34 cellular contexts compared by ENCODE assay signal in the genomic region with DNA sequence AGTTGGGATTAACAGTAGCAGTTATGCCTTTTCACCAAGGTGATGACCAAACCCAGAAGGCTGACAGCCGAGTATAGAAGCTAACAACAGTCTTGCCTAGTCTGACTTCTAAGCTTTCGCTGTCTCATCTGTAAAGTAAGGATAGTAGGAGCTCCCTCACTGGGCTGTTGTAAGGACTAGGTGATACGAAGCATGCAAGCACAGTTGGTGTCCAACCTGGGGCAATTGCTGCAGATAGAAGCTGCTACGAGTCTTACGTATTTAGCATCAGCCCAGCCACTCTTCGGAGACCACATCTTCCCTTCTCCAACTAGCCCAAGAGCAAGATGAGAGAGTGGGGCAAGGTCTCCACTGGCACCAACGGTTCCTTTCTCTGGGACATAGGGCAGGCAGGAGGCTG. TPM values are rescaled to one million over a fixed set of nuclear protein-coding genes. Genes with fewer than 3 reads are reported as not detected.
"Had no signal": no experiment of that assay in that cellular context is flagged by ENCODE, and none has a peak within 500 bp of the region (broad histone marks: within the 10 kb centered on the region; RNA-seq: fewer than 3 reads in every experiment).

No MANE protein-coding gene starts in this region.

- H3K27ac Mint-ChIP-seq: activated CD4-positive, alpha-beta T cell treated with anti-CD3 and anti-CD28 coated beads for 36 hours; activated CD4-positive, alpha-beta T cell treated with anti-CD3 and anti-CD28 coated beads, Interleukin-2, amount 10 ng/mL, durations not matched to agents 7 days and 5 days; activated naive CD4-positive, alpha-beta T cell treated with anti-CD3 and anti-CD28 coated beads for 36 hours; activated T-helper 1 cell treated with anti-CD3 and anti-CD28 coated beads, Interleukin-12 subunit alpha, Interleukin-12 subunit beta, Interleukin-2, Interleukin-4 antibody, amounts not matched to agents 30 ng/mL and 10 ng/mL and 1 ng/mL, durations not matched to agents 14 hours and 24 hours and 36 hours; T-helper 1 cell treated with Interleukin-12 subunit alpha and Interleukin-12 subunit beta and Interleukin-4 antibody, amounts not matched to agents 30 μg/mL and 1 μg/mL, for 36 hours; T-helper 2 cell treated with Interferon-gamma antibody and Interleukin-4, amounts not matched to agents 5 μg/mL and 100 μg/mL, for 36 hours; WTC11 had no signal

- H3K27me3 Mint-ChIP-seq: activated CD4-positive, alpha-beta T cell treated with anti-CD3 and anti-CD28 coated beads for 36 hours; activated CD4-positive, alpha-beta T cell treated with anti-CD3 and anti-CD28 coated beads, Interleukin-2, amount 10 ng/mL, durations not matched to agents 7 days and 5 days had no signal

- H3K4me2 ChIP-seq: KMS-11, SK-N-SH had no signal

- H3K4me1 Mint-ChIP-seq: activated CD4-positive, alpha-beta T cell treated with anti-CD3 and anti-CD28 coated beads for 36 hours; activated CD4-positive, alpha-beta T cell treated with anti-CD3 and anti-CD28 coated beads, Interleukin-2, amount 10 ng/mL, durations not matched to agents 7 days and 5 days had no signal

- ATAC-seq: activated CD4-positive, alpha-beta T cell treated with anti-CD3 and anti-CD28 coated beads for 36 hours; activated CD4-positive, CD25-positive, alpha-beta regulatory T cell treated with anti-CD3 and anti-CD28 coated beads, Interleukin-2, amount 50 U/mL, for 24 hours; activated naive CD4-positive, alpha-beta T cell treated with anti-CD3 and anti-CD28 coated beads, Interleukin-2, amount 50 U/mL, for 72 hours; activated T-cell treated with anti-CD3 and anti-CD28 coated beads, Interleukin-2, amount 50 U/mL, for 4 hours; body of pancreas; WTC11 had no signal

- H3K27me3 ChIP-seq: adrenal gland, body of pancreas, breast epithelium, Peyer's patch had no signal

- DNase-seq: activated CD4-positive, alpha-beta T cell treated with anti-CD3 and anti-CD28 coated beads for 36 hours; activated CD4-positive, alpha-beta T cell treated with anti-CD3 and anti-CD28 coated beads, Interleukin-2, amount 10 ng/mL, durations not matched to agents 7 days and 5 days; activated CD4-positive, alpha-beta T cell treated with anti-CD3 and anti-CD28 coated beads, Interleukin-2, amount 50 U/mL, for 48 hours; activated CD8-positive, alpha-beta memory T cell treated with anti-CD3 and anti-CD28 coated beads, Interleukin-2, amount 50 U/mL, for 4 hours; activated gamma-delta T cell treated with Interleukin-2 at 50 U/mL for 16 hours; activated naive CD4-positive, alpha-beta T cell treated with anti-CD3 and anti-CD28 coated beads for 36 hours; activated T-cell treated with anti-CD3 and anti-CD28 coated beads for 4 hours; activated T-cell treated with anti-CD3 and anti-CD28 coated beads, Interleukin-2, amount 50 U/mL, for 4 hours; adrenal gland; body of pancreas; caudate nucleus; MM.1S; NCI-H1092; NCI-H1436 treated with DMSO at 0.1 percent for 48 hours; NCI-H1694 treated with DMSO at 0.1 percent for 48 hours; NCI-H2029; NCI-H345; NCI-H524 treated with DMSO at 0.1 percent for 48 hours; Peyer's patch; RPMI8226; SHP77 treated with DMSO at 0.1 percent for 48 hours had no signal

- H3K9ac ChIP-seq: KMS-11, SK-N-SH had no signal

- H3K27ac ChIP-seq: adrenal gland, body of pancreas, breast epithelium, KMS-11, Peyer's patch, SJSA1 had no signal

- FAIRE-seq: astrocyte, TTC549 had no signal

- H3K4me3 ChIP-seq: adrenal gland, body of pancreas, breast epithelium, Peyer's patch, SJSA1 had no signal

- H3K36me3 ChIP-seq: adrenal gland, breast epithelium, Peyer's patch, SJSA1 had no signal

- H3K4me1 ChIP-seq: adrenal gland, body of pancreas, breast epithelium had no signal

- H3K9me3 Mint-ChIP-seq: activated CD4-positive, alpha-beta T cell treated with anti-CD3 and anti-CD28 coated beads, Interleukin-2, amount 10 ng/mL, durations not matched to agents 7 days and 5 days; activated naive CD4-positive, alpha-beta T cell treated with anti-CD3 and anti-CD28 coated beads for 36 hours; activated naive CD4-positive, alpha-beta T cell treated with anti-CD3 and anti-CD28 coated beads, Interleukin-2, amount 50 U/mL, for 72 hours; activated T-cell treated with anti-CD3 and anti-CD28 coated beads, Interleukin-2, amount 50 U/mL, for 4 hours; activated T-helper 1 cell treated with anti-CD3 and anti-CD28 coated beads, Interleukin-12 subunit alpha, Interleukin-12 subunit beta, Interleukin-2, Interleukin-4 antibody, amounts not matched to agents 30 ng/mL and 10 ng/mL and 1 ng/mL, durations not matched to agents 14 hours and 24 hours and 36 hours; T-helper 1 cell treated with Interleukin-12 subunit alpha and Interleukin-12 subunit beta and Interleukin-4 antibody, amounts not matched to agents 30 μg/mL and 1 μg/mL, for 36 hours; T-helper 2 cell treated with Interferon-gamma antibody and Interleukin-4, amounts not matched to agents 5 μg/mL and 100 μg/mL, for 36 hours; WTC11 had no signal

- H3K9me3 ChIP-seq: adrenal gland, body of pancreas, breast epithelium, Peyer's patch, SK-N-SH had no signal

- H3K36me3 Mint-ChIP-seq: activated naive CD4-positive, alpha-beta T cell treated with anti-CD3 and anti-CD28 coated beads, Interleukin-2, amount 50 U/mL, for 72 hours; WTC11 had no signal

- H3K4me3 Mint-ChIP-seq: activated CD4-positive, alpha-beta T cell treated with anti-CD3 and anti-CD28 coated beads for 36 hours; activated CD4-positive, alpha-beta T cell treated with anti-CD3 and anti-CD28 coated beads, Interleukin-2, amount 10 ng/mL, durations not matched to agents 7 days and 5 days; activated naive CD4-positive, alpha-beta T cell treated with anti-CD3 and anti-CD28 coated beads for 36 hours; activated T-cell treated with anti-CD3 and anti-CD28 coated beads, Interleukin-2, amount 50 U/mL, for 4 hours; activated T-helper 1 cell treated with anti-CD3 and anti-CD28 coated beads, Interleukin-12 subunit alpha, Interleukin-12 subunit beta, Interleukin-2, Interleukin-4 antibody, amounts not matched to agents 30 ng/mL and 10 ng/mL and 1 ng/mL, durations not matched to agents 14 hours and 24 hours and 36 hours; T-helper 1 cell treated with Interleukin-12 subunit alpha and Interleukin-12 subunit beta and Interleukin-4 antibody, amounts not matched to agents 30 μg/mL and 1 μg/mL, for 36 hours; T-helper 2 cell treated with Interferon-gamma antibody and Interleukin-4, amounts not matched to agents 5 μg/mL and 100 μg/mL, for 36 hours; WTC11 had no signal

RNA-seq across cellular contexts. Expression of a gene that starts 47.7 kb away (rescaled TPM):
- total RNA-seq: activated CD4-positive, alpha-beta T cell treated with anti-CD3 and anti-CD28 coated beads, Interleukin-2, amount 10 ng/mL, durations not matched to agents 7 days and 5 days; activated T-helper 1 cell treated with anti-CD3 and anti-CD28 coated beads, Interleukin-12 subunit alpha, Interleukin-12 subunit beta, Interleukin-2, Interleukin-4 antibody, amounts not matched to agents 30 ng/mL and 10 ng/mL and 1 ng/mL, durations not matched to agents 14 hours and 24 hours and 36 hours; body of pancreas; LHCN-M2; Peyer's patch; WTC11 had no signal
- polyA plus RNA-seq: SK-N-SH had no signal
